In genomic region chr17:41919165-41919817, GRCh38 we compare ENCODE assay signal across 8 cellular contexts. TPM values are rescaled to one million over a fixed set of nuclear protein-coding genes. Genes with fewer than 3 reads are reported as not detected.
DNase-seq lines count a peak whose midpoint lies in the region; TF ChIP-seq lines count a peak whose summit lies in the region.

No MANE protein-coding gene starts in this region.

- H3K27ac Mint-ChIP-seq in Calu3 (ENCODE audit: unreplicated experiment) (peak overlapping the region; percentile 81), MCF 10A (ENCODE audit: low read depth, unreplicated experiment) (peak overlapping the region; percentile 78)
- H3K27ac Mint-ChIP-seq in stimulated activated naive CD8-positive, alpha-beta T cell treated with anti-CD3 and anti-CD28 coated beads, Interleukin-15, Interleukin-2, amounts not matched to agents 100 ng/mL and 50 ng/mL, for 24 hours = peak overlapping the region; percentile 85

- peaks cover 0 to 4% of the 10 kb centered on the region in 2 experiments; a peak in 2 of 3 replicates for H3K36me3 ChIP-seq in HEK293 (ENCODE audit: control insufficient read depth in 2 of 2, insufficient read depth in 1 of 2, low read length in 2 of 2)

- BruUV-seq in Calu3 (replicated peaks; lab: Mats Ljungman, UMichigan) (no TSS peak), MCF 10A (replicated peaks; lab: Mats Ljungman, UMichigan) (no TSS peak)

- POLR2A ChIA-PET in HEK293 (lab: Yijun Ruan, JAX) (interaction anchor here (0.7 to 4.2 kb wide), 28 partner anchors 9 to 504 kb away, joined by 3 to 73 read pairs (median 5); partner anchors contain the start of genes CAVIN1, CNP, DNAJC7 and EIF1), MCF 10A (lab: Yijun Ruan, JAX) (interaction anchor here (0.6 to 6.0 kb wide), 27 partner anchors 10 to 668 kb away, joined by 3 to 101 read pairs (median 4); partner anchors contain the start of genes CNP, DNAJC7, EIF1 and JUP)

- peak overlapping the region; percentile 96 for H3K4me3 Mint-ChIP-seq in Calu3 (ENCODE audit: low read depth, unreplicated experiment)
- H3K4me3 Mint-ChIP-seq in MCF 10A (ENCODE audit: unreplicated experiment) = peak overlapping the region; percentile 87
- peak overlapping the region; percentile 92 for H3K4me3 Mint-ChIP-seq in stimulated activated naive CD8-positive, alpha-beta T cell treated with anti-CD3 and anti-CD28 coated beads, Interleukin-15, Interleukin-2, amounts not matched to agents 100 ng/mL and 50 ng/mL, for 24 hours

- peaks cover 21% of the 10 kb centered on the region for H3K4me1 ChIP-seq in HEK293 (ENCODE audit: control insufficient read depth, insufficient read depth, low read length)

- peak overlapping the region; percentile 91 for H3K27ac ChIP-seq in HEK293 (ENCODE audit: extremely low read depth, low read depth, low read length)

- H3K9me3 Mint-ChIP-seq in Calu3 (ENCODE audit: low read depth, unreplicated experiment) (no peaks in the 10 kb centered on the region), MCF 10A (ENCODE audit: unreplicated experiment) (no peaks in the 10 kb centered on the region)
- H3K9me3 Mint-ChIP-seq in stimulated activated naive CD8-positive, alpha-beta T cell treated with anti-CD3 and anti-CD28 coated beads, Interleukin-15, Interleukin-2, amounts not matched to agents 100 ng/mL and 50 ng/mL, for 24 hours = no peaks in the 10 kb centered on the region

- peak overlapping the region; percentile 48 for H3K4me3 ChIP-seq in HEK293 (ENCODE audit: low read depth, low read length)

- intact Hi-C loops in Calu3 (cut with micrococcal nuclease; ENCODE audit: unreplicated experiment) (no loop called here), MCF 10A (cut with micrococcal nuclease) (no loop called here)

- H3K27me3 Mint-ChIP-seq in Calu3 (ENCODE audit: unreplicated experiment) = no peaks in the 10 kb centered on the region
- H3K27me3 Mint-ChIP-seq in MCF 10A (ENCODE audit: insufficient read depth, unreplicated experiment) = no peaks in the 10 kb centered on the region
- no peaks in the 10 kb centered on the region for H3K27me3 Mint-ChIP-seq in stimulated activated naive CD8-positive, alpha-beta T cell treated with anti-CD3 and anti-CD28 coated beads, Interleukin-15, Interleukin-2, amounts not matched to agents 100 ng/mL and 50 ng/mL, for 24 hours

- CTCF ChIA-PET in Calu3 (lab: Charles Lee) (interaction anchor here (0.6 to 2.5 kb wide), 7 partner anchors 9 to 133 kb away, joined by 3 to 15 read pairs (median 4); partner anchors contain the start of genes CNP, JUP and ODAD4), HEK293 (lab: Yijun Ruan, JAX) (interaction anchor here (0.7 to 3.7 kb wide), 5 partner anchors 10 to 107 kb away, joined by 3 to 18 read pairs (median 6); partner anchors contain the start of genes DNAJC7, ODAD4 and P3H4), MCF 10A (lab: Yijun Ruan, JAX) (interaction anchor here (0.5 to 0.6 kb wide), 2 partner anchors 98 to 144 kb away, joined by 3 to 4 read pairs; partner anchors contain the start of gene DNAJC7)

- DNase-seq in Calu3 (peak; percentile 62), NCI-H345 (lab: John Stamatoyannopoulos, UW) (peak; percentile 71), MCF 10A (ENCODE audit: unreplicated experiment) (peak; percentile 68), kidney glomerular epithelial cell (lab: John Stamatoyannopoulos, UW) (peak; percentile 93), HK-2 (ENCODE audit: unreplicated experiment) (no peak), pons (ENCODE audit: low spot score) (no peak)

- no peak for TF ChIP-seq CTCF in Calu3 (IDR thresholded peaks at IDR 0.05; ENCODE audit: unreplicated experiment)
- TF ChIP-seq CTCF in HEK293 (tag by site-specific recombination; IDR thresholded peaks at IDR 0.05) = no peak
- TF ChIP-seq CTCF in MCF 10A (IDR thresholded peaks at IDR 0.05; ENCODE audit: unreplicated experiment) = no peak

- H3K9me3 ChIP-seq in HEK293 (ENCODE audit: control insufficient read depth, insufficient read depth, low read depth, low read length) = no peaks in the 10 kb centered on the region

- H3K4me1 Mint-ChIP-seq in Calu3 (ENCODE audit: low read depth, unreplicated experiment) = peaks cover 38% of the 10 kb centered on the region
- peaks cover 23% of the 10 kb centered on the region for H3K4me1 Mint-ChIP-seq in MCF 10A (ENCODE audit: insufficient read depth, unreplicated experiment)
- peaks cover 39% of the 10 kb centered on the region for H3K4me1 Mint-ChIP-seq in stimulated activated naive CD8-positive, alpha-beta T cell treated with anti-CD3 and anti-CD28 coated beads, Interleukin-15, Interleukin-2, amounts not matched to agents 100 ng/mL and 50 ng/mL, for 24 hours (ENCODE audit: low read depth)

- H3K36me3 Mint-ChIP-seq in Calu3 (ENCODE audit: insufficient read depth, unreplicated experiment) (peaks cover 59% of the 10 kb centered on the region), MCF 10A (ENCODE audit: insufficient read depth, unreplicated experiment) (peaks cover 5% of the 10 kb centered on the region)
- peaks cover 11% of the 10 kb centered on the region for H3K36me3 Mint-ChIP-seq in stimulated activated naive CD8-positive, alpha-beta T cell treated with anti-CD3 and anti-CD28 coated beads, Interleukin-15, Interleukin-2, amounts not matched to agents 100 ng/mL and 50 ng/mL, for 24 hours (ENCODE audit: low read depth)

TF ChIP-seq in HEK293, 187 proteins besides CTCF, POLR2A, EP300 and RAD21 (continues in another document):
- TF ChIP-seq KLF10 (tag by site-specific recombination; IDR thresholded peaks at IDR 0.05) (no peak), ZNF112 (tag by site-specific recombination; IDR thresholded peaks at IDR 0.05) (no peak), PBX3 (CRISPR knock-in tag; IDR thresholded peaks at IDR 0.05) (no peak), ZNF707 (tag by site-specific recombination; IDR thresholded peaks at IDR 0.05) (no peak), ZNF214 (tag by site-specific recombination; IDR thresholded peaks at IDR 0.05; ENCODE audit: borderline replicate concordance) (no peak), ZBTB48 (tag by site-specific recombination; IDR thresholded peaks at IDR 0.05) (peak; percentile 29; the same call in 1 of the 2 replicates), ZNF660 (tag by site-specific recombination; IDR thresholded peaks at IDR 0.05) (0 out of 2 replicates have a peak, but pooled peaks have one; percentile 22), PRDM2 (tag by site-specific recombination; IDR thresholded peaks at IDR 0.05; ENCODE audit: borderline replicate concordance) (no peak), MZF1 (tag by site-specific recombination; IDR thresholded peaks at IDR 0.05; ENCODE audit: borderline replicate concordance) (no peak), YY2 (tag by site-specific recombination; IDR thresholded peaks at IDR 0.05) (no peak)

RNA-seq across cellular contexts. Expression of gene ACLY, which starts 0.5 kb away (rescaled TPM):
- total RNA-seq in Calu3 (2022) = 258 and 265 TPM in 2 replicates
- 67.7 and 67.9 TPM in 2 replicates for total RNA-seq in MCF 10A (2022)

RNA-seq across cellular contexts. Expression of gene ODAD4, which starts 11.1 kb away (rescaled TPM):
- total RNA-seq in Calu3 (2022) = 0.73 and 2.7 TPM in 2 replicates
- total RNA-seq in MCF 10A (2022) = 0.96 and 1.3 TPM in 2 replicates

RNA-seq across cellular contexts. Expression of gene CNP, which starts 47.3 kb away (rescaled TPM):
- total RNA-seq in Calu3 (2022) (144 and 156 TPM in 2 replicates), MCF 10A (2022) (42.6 and 46.2 TPM in 2 replicates)

RNA-seq across cellular contexts. Expression of gene KLHL11, which starts 54.1 kb away (rescaled TPM):
- total RNA-seq in Calu3 (2022) (25.3 and 25.6 TPM in 2 replicates), MCF 10A (2022) (19.1 and 22.3 TPM in 2 replicates)

Comparison
In these comparisons a context has a peak if more than half of its experiments do, and no peak if none do; other contexts are left out.
1. DNase-seq: peak in Calu3 (single experiment), NCI-H345 (single experiment), MCF 10A (single experiment) and kidney glomerular epithelial cell (single experiment); none in HK-2 (single experiment) and pons (single experiment).
2. Peak in every context shown above with its lines, with median percentiles within 50 percentile points of each other: H3K27ac Mint-ChIP-seq and H3K4me3 Mint-ChIP-seq.